8 cellular contexts compared by ENCODE assay signal in the genomic region with DNA sequence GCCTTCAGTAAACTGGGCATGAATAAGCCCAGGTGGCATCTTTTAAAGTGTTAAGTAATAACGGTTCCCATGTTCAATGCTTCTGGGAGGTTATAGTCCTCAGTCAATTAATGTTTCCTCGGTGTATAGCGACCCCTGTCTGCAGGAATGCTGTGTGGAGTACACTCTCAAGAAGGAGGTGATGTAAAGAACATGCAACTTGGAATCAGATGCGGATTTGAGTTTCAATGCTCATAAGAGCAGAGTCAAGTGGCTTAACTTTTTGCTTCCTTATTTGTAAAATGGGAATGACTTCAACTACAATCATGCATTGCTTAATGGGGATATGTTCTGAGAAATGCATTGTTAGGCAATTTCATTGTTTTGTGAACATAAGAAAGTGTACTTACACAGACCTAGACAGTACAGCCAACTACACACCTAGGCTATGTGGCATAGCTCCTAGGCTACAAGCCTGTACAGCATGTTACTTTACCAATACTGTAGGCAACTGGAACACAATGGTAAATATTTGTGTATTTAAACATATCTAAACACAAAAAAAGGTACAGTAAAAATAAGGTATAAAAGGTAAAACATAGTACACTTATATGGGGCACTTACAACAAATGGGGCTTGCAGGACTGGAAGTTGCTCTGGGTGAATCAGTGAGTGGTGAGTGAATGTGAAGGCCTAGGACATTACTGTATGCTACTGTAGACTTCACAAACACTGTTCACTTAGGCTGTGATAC. TPM values are rescaled to one million over a fixed set of nuclear protein-coding genes. Genes with fewer than 3 reads are reported as not detected.
DNase-seq lines count a peak whose midpoint lies in the region; ATAC-seq, FAIRE-seq and TF ChIP-seq lines count a peak whose summit lies in the region.

No MANE protein-coding gene starts in this region.

- BruUV-seq in HCT116 (replicated peaks; lab: Mats Ljungman, UMichigan) = no TSS peak

- H3K4me1 Mint-ChIP-seq in T-cell = no peaks in the 10 kb centered on the region
- H3K4me1 Mint-ChIP-seq in astrocyte (ENCODE audit: low read depth, unreplicated experiment) = peaks cover 3% of the 10 kb centered on the region

- intact Hi-C loops in HCT116 (cut with micrococcal nuclease) = loop anchor here (5.0 to 10.0 kb wide), 3 partner anchors 282 to 849 kb away; partner anchors contain the start of gene TM7SF3

- no peak overlapping the region for H2AFZ ChIP-seq in HCT116 (ENCODE audit: low read depth, low read length, poor library complexity, severe bottlenecking)
- no peak overlapping the region for H2AFZ ChIP-seq in astrocyte (ENCODE audit: low read depth, low read length)

- TF ChIP-seq POLR2A in HCT116 (IDR thresholded peaks at IDR 0.05; ENCODE audit: borderline replicate concordance, extremely low read depth, insufficient read depth, insufficient read length) = no peak

- H3K9me2 ChIP-seq in HCT116 (ENCODE audit: insufficient read depth) = no peaks in the 10 kb centered on the region

- no peaks in the 10 kb centered on the region for H3K36me3 Mint-ChIP-seq in T-cell
- H3K36me3 Mint-ChIP-seq in astrocyte (ENCODE audit: low read depth, unreplicated experiment) = peaks cover 4% of the 10 kb centered on the region

- TF ChIP-seq CTCF in GM12864 (IDR thresholded peaks at IDR 0.05; ENCODE audit: low read depth, low read length, missing control alignments) (peak; percentile 88), HCT116 (IDR thresholded peaks at IDR 0.05 in 2 of 3, conservative IDR thresholded peaks at IDR 0.05 in 1 of 3; ENCODE audit: borderline replicate concordance in 1 of 3, insufficient read depth in 1 of 3, low read depth in 2 of 3, low read length in 2 of 3) (peak; percentile 73 to 97 (median 89)), astrocyte (IDR thresholded peaks at IDR 0.05; ENCODE audit: insufficient read depth, low read depth, low read length) (peak; percentile 95)

- POLR2A ChIA-PET in HCT116 (lab: Charles Lee) = interaction anchor here (0.7 to 1.1 kb wide), 2 partner anchors 13 to 980 kb away, joined by 3 to 4 read pairs; no protein-coding TSS in a partner anchor
- POLR2A ChIA-PET in T-cell (lab: Charles Lee) = interaction anchor here (0.6 to 0.7 kb wide), 3 partner anchors 51 to 1851 kb away, joined by 4 to 7 read pairs (median 4); no protein-coding TSS in a partner anchor

- H3K79me2 ChIP-seq in HCT116 (ENCODE audit: insufficient read depth, low read length) = no peaks in the 10 kb centered on the region
- no peaks in the 10 kb centered on the region for H3K79me2 ChIP-seq in astrocyte (ENCODE audit: insufficient read depth, low read length)

- H3K27ac ChIP-seq in HCT116 (ENCODE audit: low read depth, low read length) = no peak overlapping the region
- no peak overlapping the region for H3K27ac ChIP-seq in astrocyte (ENCODE audit: low read depth, low read length)

- H3K4me2 ChIP-seq in HCT116 (ENCODE audit: low read length) = no peak overlapping the region
- H3K4me2 ChIP-seq in astrocyte (ENCODE audit: low read length) = no peak overlapping the region

- H3K4me3 Mint-ChIP-seq in T-cell (no peak overlapping the region), astrocyte (ENCODE audit: unreplicated experiment) (no peak overlapping the region)

- no peaks in the 10 kb centered on the region for H3K4me1 ChIP-seq in HCT116 (ENCODE audit: control insufficient read depth in 1 of 2, insufficient read depth in 2 of 2, low read length in 2 of 2)
- H3K4me1 ChIP-seq in astrocyte (ENCODE audit: insufficient read depth, low read length) = no peaks in the 10 kb centered on the region

- H3K36me3 ChIP-seq in HCT116 (ENCODE audit: control insufficient read depth in 1 of 2, insufficient read depth in 2 of 2, low read length in 2 of 2) = no peaks in the 10 kb centered on the region
- H3K36me3 ChIP-seq in astrocyte (ENCODE audit: insufficient read depth, low read length) = no peaks in the 10 kb centered on the region

- TF ChIP-seq RAD21 in HCT116 (IDR thresholded peaks at IDR 0.05; ENCODE audit: low read depth) = peak; percentile 86

- H3K27me3 Mint-ChIP-seq in T-cell = peaks cover 1 to 4% of the 10 kb centered on the region in 2 donors
- H3K27me3 Mint-ChIP-seq in astrocyte (ENCODE audit: low read depth, unreplicated experiment) = no peaks in the 10 kb centered on the region

- no peaks in the 10 kb centered on the region for H4K20me1 ChIP-seq in HCT116 (ENCODE audit: insufficient read depth)
- H4K20me1 ChIP-seq in astrocyte (ENCODE audit: insufficient read depth, low read length) = no peaks in the 10 kb centered on the region

- H3K9me3 Mint-ChIP-seq in T-cell = no peaks in the 10 kb centered on the region
- H3K9me3 Mint-ChIP-seq in astrocyte (ENCODE audit: unreplicated experiment) = no peaks in the 10 kb centered on the region

- CTCF ChIA-PET in HCT116 (lab: Charles Lee) = interaction anchor here (0.7 to 1.2 kb wide), 9 partner anchors 20 to 1263 kb away, joined by 3 to 5 read pairs (median 3); no protein-coding TSS in a partner anchor
- CTCF ChIA-PET in T-cell (lab: Charles Lee) = interaction anchor here (0.6 to 1.7 kb wide), 3 partner anchors 51 to 417 kb away, joined by 4 to 6 read pairs (median 6); no protein-coding TSS in a partner anchor

- RAD21 ChIA-PET in HCT116 (lab: Charles Lee; ENCODE audit: low non-redundant PET in 1 of 2, low total read pairs in 2 of 2, uncharacterized antibody in 2 of 2, unreplicated experiment in 2 of 2) = interaction anchor here in 1 of 2 experiments (1.0 kb wide), 1 partner anchor 279 kb away, joined by 3 read pairs; no protein-coding TSS in a partner anchor

- DNase-seq in GM12864 (ENCODE audit: low read depth) = peak; percentile 57
- peak; percentile 87 for DNase-seq in HCT116 (ENCODE audit: low read depth, low spot score)
- peak; percentile 92 for DNase-seq in MV-4-11 (lab: John Stamatoyannopoulos, UW)
- peak in 33 of 34 experiments; percentile 32 to 70 (median 57) for DNase-seq in T-cell
- peak; percentile 61 for DNase-seq in astrocyte (ENCODE audit: low read depth)
- peak; percentile 48 for DNase-seq in iPS DF 19.7 (ENCODE audit: low read depth, low spot score)
- DNase-seq in stimulated activated CD4-positive, alpha-beta T cell treated with anti-CD3 and anti-CD28 coated beads, Interleukin-12 subunit alpha, Interleukin-12 subunit beta, amount 100 ng/mL, for 48 hours (ENCODE audit: low read depth in 2 of 3, low spot score in 1 of 3) = peak; percentile 36 to 84 (median 59)
- DNase-seq in NCI-H187 treated with DMSO at 0.1 percent for 48 hours (lab: John Stamatoyannopoulos, UW) = no peak

- no peak overlapping the region for H3K4me3 ChIP-seq in GM12864 (ENCODE audit: low read depth, low read length)
- H3K4me3 ChIP-seq in HCT116 (replicated peaks in 1 of 2; ENCODE audit: low read depth in 1 of 2, low read length in 2 of 2) = no peak overlapping the region
- no peak overlapping the region for H3K4me3 ChIP-seq in astrocyte (ENCODE audit: insufficient read depth, low read depth, low read length)

- H3K9ac ChIP-seq in HCT116 (ENCODE audit: low read length) (no peak overlapping the region), astrocyte (ENCODE audit: low read length) (no peak overlapping the region)

- FAIRE-seq in astrocyte (lab: Jason Lieb, UNC) = peak; percentile 90

- no peaks in the 10 kb centered on the region for H3K9me3 ChIP-seq in HCT116 (ENCODE audit: control insufficient read depth in 1 of 2, insufficient read depth in 1 of 2, low read depth in 1 of 2, low read length in 2 of 2)
- H3K9me3 ChIP-seq in astrocyte (ENCODE audit: insufficient read depth, low read depth, low read length) = no peaks in the 10 kb centered on the region

- no peaks in the 10 kb centered on the region for H3K27me3 ChIP-seq in HCT116 (ENCODE audit: insufficient read depth, low read length)
- H3K27me3 ChIP-seq in astrocyte (ENCODE audit: insufficient read depth, low read length) = no peaks in the 10 kb centered on the region

- H3K27ac Mint-ChIP-seq in T-cell = no peak overlapping the region
- H3K27ac Mint-ChIP-seq in astrocyte (ENCODE audit: unreplicated experiment) = peak overlapping the region; percentile 83

- ATAC-seq in HCT116 (peak; percentile 99), T-cell (replicated peaks in 1 of 4) (peak; percentile 85 to 98 (median 94))

TF ChIP-seq in HCT116, 20 proteins besides CTCF, POLR2A, EP300 and RAD21 (continues in another document):
- TF ChIP-seq ZNF274 (IDR thresholded peaks at IDR 0.05; ENCODE audit: low read depth, low read length) (no peak), JUND (IDR thresholded peaks at IDR 0.05) (no peak), ELF1 (IDR thresholded peaks at IDR 0.05; ENCODE audit: borderline replicate concordance, low read depth) (no peak), TCF7L2 (IDR thresholded peaks at IDR 0.05; ENCODE audit: borderline replicate concordance, extremely low read depth, insufficient read depth, insufficient read length) (no peak), SP1 (IDR thresholded peaks at IDR 0.05; ENCODE audit: low read depth) (no peak), EGR1 (IDR thresholded peaks at IDR 0.05; ENCODE audit: low read depth) (no peak), POLR2AphosphoS5 (IDR thresholded peaks at IDR 0.05; ENCODE audit: low read depth, low read length) (peak; percentile 36; the same call in 1 of the 2 replicates), EZH2 (IDR thresholded peaks at IDR 0.05) (no peak), SIN3A (IDR thresholded peaks at IDR 0.05; ENCODE audit: low read depth) (no peak), FOSL1 (IDR thresholded peaks at IDR 0.05; ENCODE audit: low read depth) (no peak)
- TF ChIP-seq, protein P1, sequence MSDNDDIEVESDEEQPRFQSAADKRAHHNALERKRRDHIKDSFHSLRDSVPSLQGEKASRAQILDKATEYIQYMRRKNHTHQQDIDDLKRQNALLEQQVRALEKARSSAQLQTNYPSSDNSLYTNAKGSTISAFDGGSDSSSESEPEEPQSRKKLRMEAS (IDR thresholded peaks at IDR 0.05) = peak; percentile 42; the same call in 1 of the 2 replicates

RNA-seq across cellular contexts. Expression of gene MRPS35, which starts 6.7 kb away (rescaled TPM):
- 55.4 TPM for total RNA-seq in HCT116 (2021; ENCODE audit: unreplicated experiment)
- polyA plus RNA-seq in HCT116 (2012) = 23.6 and 32.0 TPM in 2 replicates
- 10 to 100 TPM; 19.7 to 23.0 (median 22.5) TPM for total RNA-seq in T-cell
- total RNA-seq in astrocyte = 48.2 and 50.4 TPM in 2 replicates

RNA-seq across cellular contexts. Expression of gene REP15, which starts 7.6 kb away (rescaled TPM):
- total RNA-seq in HCT116 (2021; ENCODE audit: unreplicated experiment) (0.86 TPM), T-cell (under 1 TPM in 1 of 5 donors, not detected in 4; 0.46 TPM), astrocyte (2.1 and 3.8 TPM in 2 replicates)
- 0.14 and 0.36 TPM in 2 replicates for polyA plus RNA-seq in HCT116 (2012)
